In the genomic region with DNA sequence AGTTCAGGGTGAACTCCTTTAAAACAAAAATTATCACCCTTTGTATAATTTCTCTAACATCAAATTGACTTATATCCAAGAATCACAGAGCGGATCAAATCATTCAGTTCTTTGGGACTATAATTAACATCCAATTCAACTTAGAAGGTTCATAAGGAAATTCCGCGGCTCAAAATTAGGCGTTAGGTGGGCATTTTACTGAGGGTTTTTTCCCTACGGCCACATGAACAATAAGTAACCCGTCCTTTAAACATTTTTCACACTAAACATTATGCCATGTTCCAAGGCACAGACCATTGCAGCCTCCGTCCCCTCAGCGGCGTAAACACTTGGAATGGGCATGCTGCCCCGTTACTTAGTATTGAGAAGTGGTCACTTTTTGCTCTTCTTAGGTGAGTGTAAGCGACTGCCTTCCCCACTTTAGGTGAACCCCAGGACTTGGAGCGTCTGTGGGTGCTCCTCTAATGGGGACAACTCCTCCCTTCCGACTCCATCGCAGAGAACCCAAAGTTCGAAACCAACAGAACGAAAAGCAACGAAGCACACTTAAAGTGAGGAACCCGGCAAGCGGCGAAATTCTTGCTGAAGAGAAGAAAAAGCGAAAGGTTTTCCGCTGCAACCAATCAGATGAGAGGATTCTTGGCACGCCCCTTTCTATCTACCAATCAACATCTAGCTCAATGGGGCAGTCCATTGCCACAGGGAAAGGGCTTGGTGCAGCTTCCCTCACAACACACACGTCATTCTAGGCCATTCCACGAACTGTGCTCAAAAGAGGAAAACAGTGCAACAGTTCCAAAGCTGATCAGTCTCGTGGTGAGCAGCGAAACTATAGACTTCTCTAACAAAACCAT, we compare ENCODE assay signal across 8 cellular contexts. TPM values are rescaled to one million over a fixed set of nuclear protein-coding genes. Genes with fewer than 3 reads are reported as not detected.
DNase-seq lines count a peak whose midpoint lies in the region; ATAC-seq and TF ChIP-seq lines count a peak whose summit lies in the region.

No MANE protein-coding gene starts in this region.

- WGBS in iPS DF 6.9 (ENCODE audit: insufficient coverage, insufficient read length): no CpG with 5 or more reads among the region's 27 CpGs

- TF ChIP-seq CTCF in brain (conservative IDR thresholded peaks at IDR 0.05): no peak
- TF ChIP-seq CTCF in gastrocnemius medialis (IDR thresholded peaks at IDR 0.05 in 4 of 5, conservative IDR thresholded peaks at IDR 0.05 in 1 of 5): no peak

- peak; percentile 57 to 74 for DNase-seq in activated CD8-positive, alpha-beta memory T cell treated with anti-CD3 and anti-CD28 coated beads for 1 hour (ENCODE audit: extremely low read depth in 1 of 2, low read depth in 1 of 2)
- no peak for DNase-seq in activated CD8-positive, alpha-beta memory T cell treated with anti-CD3 and anti-CD28 coated beads for 24 hours
- peak; percentile 87 for DNase-seq in NCI-H2029 (lab: John Stamatoyannopoulos, UW)
- DNase-seq in T-helper 9 cell: peak; percentile 71
- DNase-seq in iPS DF 6.9 (ENCODE audit: low read depth, low spot score): peak; percentile 95
- DNase-seq in gastrocnemius medialis: peak; percentile 91 to 92

- no peaks in the 10 kb centered on the region for H3K36me3 Mint-ChIP-seq in brain

- H3K27ac Mint-ChIP-seq in brain: peak overlapping the region; percentile 99 to 100 (median 100)

- in situ Hi-C loops in gastrocnemius medialis (cut with MboI; ENCODE audit: low sequenced_read_pairs in 4 of 4): loop anchor here in 2 of 4 donors (25.0 kb wide), 1 partner anchor 745 kb away; a partner anchor contains a TSS

- intact Hi-C loops in gastrocnemius medialis (cut with DNase I; ENCODE audit: low total_unique reads): loop anchor here (2.0 to 10.0 kb wide), 4 partner anchors 87 to 1047 kb away; a partner anchor contains a TSS

- H3K27me3 Mint-ChIP-seq in brain: peaks cover 36% of the 10 kb centered on the region

- TF ChIP-seq POLR2A in gastrocnemius medialis (IDR thresholded peaks at IDR 0.05): peak; percentile 63 to 78

- H3K4me1 ChIP-seq in iPS DF 6.9 (ENCODE audit: control insufficient read depth, insufficient read depth, low read length) (no peaks in the 10 kb centered on the region), gastrocnemius medialis (peaks cover 19 to 25% of the 10 kb centered on the region in 2 donors)

- peak overlapping the region; percentile 92 to 99 (median 96) for H3K4me3 Mint-ChIP-seq in brain

- H3K9me3 Mint-ChIP-seq in brain: no peaks in the 10 kb centered on the region

- peaks cover 43% of the 10 kb centered on the region for H3K4me1 Mint-ChIP-seq in brain

- H3K9me3 ChIP-seq in iPS DF 6.9 (ENCODE audit: control insufficient read depth, insufficient read depth, low read length): no peaks in the 10 kb centered on the region
- H3K9me3 ChIP-seq in gastrocnemius medialis: no peaks in the 10 kb centered on the region

- peak; percentile 70 for ATAC-seq in HG02981 (IDR thresholded peaks at IDR 0.05; ENCODE audit: unreplicated experiment)
- peak; percentile 95 to 96 for ATAC-seq in gastrocnemius medialis

- H3K36me3 ChIP-seq in iPS DF 6.9 (ENCODE audit: control insufficient read depth, insufficient read depth, low read length) (no peaks in the 10 kb centered on the region), gastrocnemius medialis (no peaks in the 10 kb centered on the region)

- H3K4me3 ChIP-seq in iPS DF 6.9 (ENCODE audit: low read length) (peak overlapping the region; percentile 90; the same call in 1 of the 2 replicates), gastrocnemius medialis (peak overlapping the region; percentile 69 to 99 (median 88))

- H3K27ac ChIP-seq in iPS DF 6.9 (ENCODE audit: low read length) (no peak overlapping the region), gastrocnemius medialis (peak overlapping the region; percentile 94 to 100 (median 98))

- H3K27me3 ChIP-seq in iPS DF 6.9 (ENCODE audit: control insufficient read depth, insufficient read depth, low read length): no peaks in the 10 kb centered on the region
- no peaks in the 10 kb centered on the region for H3K27me3 ChIP-seq in gastrocnemius medialis

RNA-seq across cellular contexts. Expression of a gene that starts 0.9 kb away (rescaled TPM):
- 8.6 TPM for polyA plus RNA-seq in brain (ENCODE audit: insufficient read depth, low read depth, low replicate concordance)
- 10 to 100 TPM in 1 of 4 donors, 1 to 10 TPM in 3; 5.8 to 11.3 (median 6.4) TPM for total RNA-seq in gastrocnemius medialis
